1 cellular context compared by ENCODE assay signal in the genomic region with DNA sequence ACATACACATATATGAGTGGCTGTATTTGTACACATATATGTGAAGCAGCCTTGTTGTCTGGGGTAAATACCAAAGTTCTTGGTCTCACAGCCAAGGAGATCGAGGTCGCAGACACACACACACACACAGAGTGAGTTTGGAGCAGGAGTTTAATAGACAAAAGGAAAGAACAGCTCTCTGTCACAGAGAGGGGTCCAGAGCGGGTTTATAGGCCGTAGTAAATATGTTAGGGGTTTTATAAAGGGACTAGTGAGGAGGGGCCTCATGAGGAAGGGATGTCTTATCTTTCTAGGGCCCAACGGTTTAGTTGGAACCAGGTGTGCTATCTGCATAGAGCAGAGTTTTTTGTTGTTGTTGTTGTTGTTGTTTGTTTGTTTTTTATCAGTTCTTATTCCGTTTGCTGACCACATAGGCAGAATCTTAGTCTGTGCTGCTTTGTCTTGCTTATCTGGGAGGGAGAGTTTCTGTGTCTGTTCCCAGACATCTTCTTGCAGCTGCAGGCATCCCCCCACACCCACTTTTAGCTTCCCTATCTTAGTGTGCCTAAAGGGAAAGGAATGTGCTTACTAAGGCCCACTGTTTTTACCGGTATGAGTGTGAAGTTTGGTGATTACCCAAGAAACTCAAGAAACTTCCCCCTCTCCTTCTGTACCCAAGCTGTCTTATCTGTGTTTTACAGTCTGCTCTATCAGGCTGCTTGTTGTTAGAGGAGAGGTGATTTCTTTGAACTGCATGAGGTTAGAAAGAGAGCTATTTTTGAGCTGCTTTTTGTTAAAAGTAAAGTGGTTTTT.
TF ChIP-seq lines count a peak whose summit lies in the region.

No MANE protein-coding gene starts in this region.

TF ChIP-seq in GM23338, 12 proteins besides CTCF, POLR2A, EP300 and RAD21:
- TF ChIP-seq ZNF462 (CRISPR knock-in tag; IDR thresholded peaks at IDR 0.05): no peak
